10 cellular contexts compared by ENCODE assay signal in the genomic region with DNA sequence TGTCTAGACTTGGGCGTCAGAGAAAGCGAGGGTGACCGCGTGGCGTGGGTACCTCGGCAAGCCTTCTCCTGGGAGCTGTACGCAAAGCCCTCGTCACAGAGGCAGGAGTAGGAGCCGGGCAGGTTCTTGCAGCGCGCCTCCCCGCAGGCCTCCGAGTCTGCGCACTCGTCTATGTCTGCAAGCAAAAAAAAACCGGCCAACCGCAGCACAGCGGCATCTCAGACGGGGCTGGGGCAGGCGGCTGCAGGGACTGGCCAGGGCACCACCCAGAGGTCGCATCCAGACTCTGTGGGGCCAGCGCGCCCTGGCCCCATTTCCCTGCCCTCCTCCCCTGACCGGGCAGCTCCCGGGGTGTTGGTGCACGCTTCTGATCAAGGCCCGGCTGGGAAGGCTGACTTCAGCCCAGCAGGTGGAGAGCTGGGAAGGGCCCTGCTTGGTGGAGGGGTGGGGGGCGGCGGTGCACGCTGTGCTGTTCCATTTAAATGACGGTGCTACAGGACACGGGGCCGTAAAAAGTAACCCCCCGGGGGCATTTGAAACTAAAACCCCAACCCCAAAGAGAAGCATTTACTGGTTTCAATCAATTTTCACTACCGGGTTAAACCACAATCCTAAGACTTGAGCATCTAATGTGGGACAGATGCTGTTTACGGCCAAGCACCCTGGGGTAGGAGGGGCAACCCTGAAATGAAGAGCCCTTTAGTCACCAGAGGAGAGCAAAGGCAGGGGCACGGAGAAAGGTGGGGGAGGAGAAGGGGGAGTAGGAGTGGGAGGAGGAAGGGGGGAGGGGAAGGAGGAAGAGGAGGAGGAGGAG. TPM values are rescaled to one million over a fixed set of nuclear protein-coding genes. Genes with fewer than 3 reads are reported as not detected.
A peak's percentile ranks its signal among the peaks of the same experiment; 100 is the strongest.
DNase-seq lines count a peak whose midpoint lies in the region; ATAC-seq and TF ChIP-seq lines count a peak whose summit lies in the region.
"Had no signal": no experiment of that assay in that cellular context is flagged by ENCODE, and none has a peak within 500 bp of the region (broad histone marks: within the 10 kb centered on the region; RNA-seq: fewer than 3 reads in every experiment).

No MANE protein-coding gene starts in this region.

- TF ChIP-seq EP300 in suprapubic skin (IDR thresholded peaks at IDR 0.05): no peak

- H2AFZ ChIP-seq in PC-9: no peak overlapping the region

- no TSS peak for BruUV-seq in PC-9 (replicated peaks; lab: Mats Ljungman, UMichigan)

- H3K79me2 ChIP-seq in PC-9 (ENCODE audit: low read depth): no peaks in the 10 kb centered on the region

- H3K27ac ChIP-seq in right atrium auricular region: no peak overlapping the region
- peak overlapping the region in 39 of 59 donors; percentile 6 to 79 (median 51) for H3K27ac ChIP-seq in dorsolateral prefrontal cortex
- H3K27ac ChIP-seq in suprapubic skin: peak overlapping the region; percentile 34
- H3K27ac ChIP-seq in PC-9: no peak overlapping the region

- 52% methylated on average over 27 of the region's 37 CpGs for WGBS in suprapubic skin

- peaks cover 43% of the 10 kb centered on the region for H3K36me3 ChIP-seq in right atrium auricular region
- peaks cover 47% of the 10 kb centered on the region for H3K36me3 ChIP-seq in suprapubic skin
- no peaks in the 10 kb centered on the region for H3K36me3 ChIP-seq in PC-9 (ENCODE audit: low read depth)

- no peak for ATAC-seq in Right ventricle myocardium inferior

- H3K4me3 ChIP-seq in right atrium auricular region: no peak overlapping the region
- no peak overlapping the region for H3K4me3 ChIP-seq in dorsolateral prefrontal cortex
- H3K4me3 ChIP-seq in suprapubic skin: no peak overlapping the region
- no peak overlapping the region for H3K4me3 ChIP-seq in PC-9

- in situ Hi-C loops in GM13976 (cut with MboI; ENCODE audit: low sequenced_read_pairs, unreplicated experiment): no loop called here

- intact Hi-C loops in Right ventricle myocardium inferior (cut with DNase I) (loop anchor here (2.0 kb wide), 2 partner anchors 25 to 47 kb away; no protein-coding TSS in a partner anchor), dorsolateral prefrontal cortex (cut with DNase I) (no loop called here), PC-9 (cut with micrococcal nuclease; ENCODE audit: unreplicated experiment) (loop anchor here (2.0 to 10.0 kb wide), 3 partner anchors 15 to 229 kb away; no protein-coding TSS in a partner anchor)

- peak; percentile 55 for DNase-seq in Right ventricle myocardium inferior (ENCODE audit: missing footprints)
- no peak for DNase-seq in right atrium auricular region (ENCODE audit: low spot score)
- DNase-seq in NCI-H510A treated with DMSO at 0.1 percent for 48 hours (lab: John Stamatoyannopoulos, UW): peak; percentile 62
- DNase-seq in dorsolateral prefrontal cortex: peak in 1 of 10 donors; percentile 30
- no peak for DNase-seq in suprapubic skin (ENCODE audit: low spot score in 2 of 2)
- no peak for DNase-seq in PC-9
- no peak for DNase-seq in GM13976 (ENCODE audit: low spot score)
- DNase-seq in iPS-NIHi7 (ENCODE audit: extremely low spot score): no peak
- DNase-seq: CD4-positive, CD25-positive, alpha-beta regulatory T cell; stimulated activated CD4-positive, alpha-beta T cell treated with anti-CD3 and anti-CD28 coated beads, Interleukin-4, amount 100 ng/mL, for 4 hours had no signal

- H3K9me2 ChIP-seq in PC-9 (ENCODE audit: insufficient read depth): no peaks in the 10 kb centered on the region

- TF ChIP-seq POLR2A in suprapubic skin (IDR thresholded peaks at IDR 0.05): no peak

- H3K27me3 ChIP-seq in right atrium auricular region (no peaks in the 10 kb centered on the region), dorsolateral prefrontal cortex (no peaks in the 10 kb centered on the region), suprapubic skin (no peaks in the 10 kb centered on the region), PC-9 (ENCODE audit: insufficient read depth, low read depth) (no peaks in the 10 kb centered on the region)

- TF ChIP-seq CTCF in right atrium auricular region (IDR thresholded peaks at IDR 0.05) (no peak), dorsolateral prefrontal cortex (IDR thresholded peaks at IDR 0.05 in 54 of 56, conservative IDR thresholded peaks at IDR 0.05 in 2 of 56; ENCODE audit: low read depth in 1 of 56, partially characterized antibody in 56 of 56) (no peak), suprapubic skin (IDR thresholded peaks at IDR 0.05) (no peak), PC-9 (conservative IDR thresholded peaks at IDR 0.05) (no peak), GM13976 (IDR thresholded peaks at IDR 0.05; ENCODE audit: borderline replicate concordance, control extremely low read depth, extremely low read depth, insufficient read depth, missing control alignments) (no peak)

- H4K20me1 ChIP-seq in PC-9 (ENCODE audit: insufficient read depth): no peaks in the 10 kb centered on the region

- POLR2A ChIA-PET in PC-9 (lab: Charles Lee; ENCODE audit: unreplicated experiment): no interaction called here

- peaks cover 24% of the 10 kb centered on the region for H3F3A ChIP-seq in PC-9 (ENCODE audit: insufficient read depth, low read depth)

- H3K4me1 ChIP-seq in right atrium auricular region (peaks cover 0 to 40% of the 10 kb centered on the region in 2 donors), suprapubic skin (peaks cover 49% of the 10 kb centered on the region), PC-9 (replicated peaks; ENCODE audit: insufficient read depth) (peaks cover 52% of the 10 kb centered on the region)

- H3K9me3 ChIP-seq in right atrium auricular region (no peaks in the 10 kb centered on the region), suprapubic skin (no peaks in the 10 kb centered on the region), PC-9 (ENCODE audit: insufficient read depth, low read depth) (no peaks in the 10 kb centered on the region)

- CTCF ChIA-PET in PC-9 (lab: Charles Lee): no interaction called here

- no peak overlapping the region for H3K4me2 ChIP-seq in PC-9

RNA-seq across cellular contexts. Expression of gene GAS6, which starts 28.2 kb away (rescaled TPM):
- total RNA-seq in Right ventricle myocardium inferior: 189 TPM
- 100 to 1,000 TPM; 206 to 254 TPM for total RNA-seq in right atrium auricular region
- total RNA-seq in dorsolateral prefrontal cortex: 10 to 100 TPM; 41.8 to 89.8 (median 62.7) TPM
- total RNA-seq in suprapubic skin: 100 to 1,000 TPM; 175 to 286 (median 224) TPM
- total RNA-seq in PC-9 (2021): 92.9 and 93.8 TPM in 2 replicates

Comparison
In these comparisons a context has a peak if more than half of its experiments do, and no peak if none do; other contexts are left out.
1. DNase-seq: peak in Right ventricle myocardium inferior (single experiment) and NCI-H510A treated with DMSO at 0.1 percent for 48 hours (single experiment); none in right atrium auricular region (single experiment), suprapubic skin (0 of 2), PC-9 (0 of 2), GM13976 (single experiment) and iPS-NIHi7 (single experiment).
2. H3K27ac ChIP-seq: peak in dorsolateral prefrontal cortex (39 of 59) and suprapubic skin (single experiment); none in right atrium auricular region (0 of 2) and PC-9 (single experiment).
3. intact Hi-C loops: an anchor here in Right ventricle myocardium inferior (2.0 kb wide) and PC-9 (2.0 to 10.0 kb wide); none called in dorsolateral prefrontal cortex.